Comparison of ENCODE assay signal across 8 cellular contexts in the genomic region with DNA sequence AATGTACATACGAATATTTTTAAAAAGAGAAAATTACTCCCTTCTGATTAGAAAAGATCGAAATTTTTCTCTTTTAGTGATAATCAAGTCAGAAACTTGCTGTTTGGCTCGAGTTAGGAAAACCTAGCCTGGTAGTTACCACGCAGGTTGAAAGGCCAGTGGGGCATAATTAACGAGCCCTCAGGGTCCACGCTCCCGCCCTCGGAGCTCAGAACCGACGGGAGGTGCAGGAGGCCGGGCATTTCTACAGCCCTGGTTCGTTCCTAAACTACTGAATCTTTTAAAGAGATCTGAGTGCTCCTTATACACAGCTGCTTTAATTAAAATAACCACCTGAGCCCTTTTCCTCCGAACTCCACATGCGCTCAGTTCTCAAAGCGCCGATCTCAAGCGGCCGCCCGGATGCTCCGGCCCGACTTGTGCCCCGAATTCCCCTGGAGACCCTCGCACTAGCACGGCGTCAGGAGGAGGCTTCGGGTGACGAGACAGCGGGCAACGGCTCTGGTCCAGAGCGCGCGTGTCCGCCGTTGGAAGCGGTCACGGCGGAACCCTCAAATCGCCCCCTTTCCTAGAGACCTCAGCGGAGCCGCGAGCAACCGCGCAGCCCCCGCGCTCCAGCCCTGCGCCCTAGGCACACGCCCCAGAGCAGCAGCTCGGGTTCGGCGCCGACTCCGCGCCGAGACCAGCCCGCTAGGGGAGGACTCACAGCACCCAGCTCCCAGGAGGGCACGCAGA. TPM values are rescaled to one million over a fixed set of nuclear protein-coding genes. Genes with fewer than 3 reads are reported as not detected.
DNase-seq lines count a peak whose midpoint lies in the region; ATAC-seq and TF ChIP-seq lines count a peak whose summit lies in the region.

No MANE protein-coding gene starts in this region.

- TF ChIP-seq EP300 in ovary (IDR thresholded peaks at IDR 0.05): no peak

- H3K9ac ChIP-seq in SK-N-MC (ENCODE audit: insufficient read length) (peak overlapping the region; percentile 95), fibroblast of lung (ENCODE audit: insufficient read depth, low read length) (peak overlapping the region; percentile 95)

- peak; percentile 0 for ATAC-seq in HG02870 (IDR thresholded peaks at IDR 0.05; ENCODE audit: unreplicated experiment)

- no peaks in the 10 kb centered on the region for H3K9me3 ChIP-seq in SK-N-MC (ENCODE audit: low read depth, low read length)
- H3K9me3 ChIP-seq in fibroblast of lung (ENCODE audit: control insufficient read depth, insufficient read depth, low read depth, low read length): no peaks in the 10 kb centered on the region
- no peaks in the 10 kb centered on the region for H3K9me3 ChIP-seq in ovary

- intact Hi-C loops in ovary (cut with DNase I): no loop called here

- no peak overlapping the region for H3K27ac ChIP-seq in SK-N-MC
- peak overlapping the region; percentile 94 for H3K27ac ChIP-seq in fibroblast of lung (ENCODE audit: insufficient read depth, low read length)
- peak overlapping the region; percentile 47 to 87 for H3K27ac ChIP-seq in ovary

- H3K4me2 ChIP-seq in fibroblast of lung (ENCODE audit: extremely low read depth, insufficient read depth, low read length): peak overlapping the region; percentile 81

- H3K27me3 ChIP-seq in fibroblast of lung (ENCODE audit: control insufficient read depth, insufficient read depth, low read length) (no peaks in the 10 kb centered on the region), ovary (no peaks in the 10 kb centered on the region)

- 1% methylated on average over 56 of the region's 56 CpGs for WGBS in ovary, 3 donors

- H3K79me2 ChIP-seq in fibroblast of lung (ENCODE audit: control insufficient read depth, insufficient read depth, low read length): peaks cover 39% of the 10 kb centered on the region

- H4K20me1 ChIP-seq in fibroblast of lung (ENCODE audit: control insufficient read depth, extremely low read depth, insufficient read depth, low read length): no peaks in the 10 kb centered on the region

- H3K4me3 ChIP-seq in SK-N-MC (peak overlapping the region; percentile 95), fibroblast of lung (replicated peaks in 1 of 4; ENCODE audit: control extremely low read depth in 1 of 4, insufficient read depth in 1 of 4, low read depth in 3 of 4, low read length in 4 of 4) (peak overlapping the region; percentile 69 to 98 (median 94)), ovary (peak overlapping the region; percentile 93)

- peak overlapping the region; percentile 90 for H2AFZ ChIP-seq in fibroblast of lung (ENCODE audit: low read length)

- H3K36me3 ChIP-seq in SK-N-MC (ENCODE audit: insufficient read depth, low read length) (peaks cover 24% of the 10 kb centered on the region), fibroblast of lung (ENCODE audit: control insufficient read depth, insufficient read depth, low read length) (no peaks in the 10 kb centered on the region), ovary (no peaks in the 10 kb centered on the region)

- no peak for TF ChIP-seq POLR2A in ovary (IDR thresholded peaks at IDR 0.05)

- DNase-seq in NCI-H526 (lab: John Stamatoyannopoulos, UW) (peak; percentile 6 to 55), NCI-H526 treated with DMSO at 0.1 percent for 48 hours (lab: John Stamatoyannopoulos, UW) (no peak), SK-N-MC (ENCODE audit: low read depth, low spot score) (no peak), fibroblast of lung (ENCODE audit: low read depth in 2 of 2) (no peak), ovary (no peak), G401 (ENCODE audit: low spot score) (no peak)
- no peak for DNase-seq in activated CD8-positive, alpha-beta memory T cell treated with anti-CD3 and anti-CD28 coated beads, Interleukin-2, amount 50 U/mL, for 48 hours

- TF ChIP-seq CTCF in fibroblast of lung (conservative IDR thresholded peaks at IDR 0.05 in 1 of 2, IDR thresholded peaks at IDR 0.05 in 1 of 2; ENCODE audit: low read depth in 1 of 2, low read length in 2 of 2): no peak
- no peak for TF ChIP-seq CTCF in ovary (IDR thresholded peaks at IDR 0.05)

- in situ Hi-C loops in G401 (cut with HindIII; ENCODE audit: low sequenced_read_pairs): no loop called here

- peaks cover 5% of the 10 kb centered on the region for H3K4me1 ChIP-seq in fibroblast of lung (ENCODE audit: control insufficient read depth, extremely low read depth, insufficient read depth, low read length)
- peaks cover 4% of the 10 kb centered on the region for H3K4me1 ChIP-seq in ovary (ENCODE audit: insufficient read depth)

RNA-seq across cellular contexts. Expression of a gene that starts 0.4 kb away (rescaled TPM):
- total RNA-seq in fibroblast of lung (13.1 and 23.3 TPM in 2 replicates), ovary (10 to 100 TPM; 35.1 to 53.4 (median 40.7) TPM)
- polyA plus RNA-seq in fibroblast of lung (5.6 and 8.8 TPM in 2 replicates), ovary (10 to 100 TPM; 16.6 to 23.0 TPM)
- 3.8 and 7.0 TPM in 2 replicates for polyA plus RNA-seq in fibroblast of lung (2012)
- 4.1 and 5.3 TPM in 2 replicates for polyA minus RNA-seq in fibroblast of lung (ENCODE audit: low replicate concordance)
- total RNA-seq in G401 (2014; rRNA removed; shearing (Covaris generic)): 12.1 and 20.9 TPM in 2 replicates

RNA-seq across cellular contexts. Expression of a gene that starts 0.5 kb away (rescaled TPM):
- 41.9 and 46.2 TPM in 2 replicates for total RNA-seq in fibroblast of lung
- 35.5 and 41.0 TPM in 2 replicates for polyA plus RNA-seq in fibroblast of lung
- 35.3 and 36.3 TPM in 2 replicates for polyA plus RNA-seq in fibroblast of lung (2012)
- 4.3 and 5.9 TPM in 2 replicates for polyA minus RNA-seq in fibroblast of lung (ENCODE audit: low replicate concordance)
- total RNA-seq in ovary: 10 to 100 TPM; 22.9 to 32.7 (median 27.9) TPM
- polyA plus RNA-seq in ovary: 10 to 100 TPM; 13.3 to 16.6 TPM
- total RNA-seq in G401 (2014; rRNA removed; shearing (Covaris generic)): 43.4 and 54.8 TPM in 2 replicates

RNA-seq across cellular contexts. Expression of a gene that starts 22.9 kb away (rescaled TPM):
- total RNA-seq in fibroblast of lung (15.5 and 15.7 TPM in 2 replicates), ovary (10 to 100 TPM; 59.3 to 94.1 (median 70.0) TPM)
- polyA plus RNA-seq in fibroblast of lung (15.7 and 20.8 TPM in 2 replicates), ovary (100 to 1,000 TPM in 1 of 2 donors, 10 to 100 TPM in 1; 37.9 to 102 TPM)
- 15.4 and 18.0 TPM in 2 replicates for polyA plus RNA-seq in fibroblast of lung (2012)
- polyA minus RNA-seq in fibroblast of lung (ENCODE audit: low replicate concordance): 1.1 and 3.0 TPM in 2 replicates
- 43.2 and 47.4 TPM in 2 replicates for total RNA-seq in G401 (2014; rRNA removed; shearing (Covaris generic))

RNA-seq across cellular contexts. Expression of a gene that starts 50.0 kb away (rescaled TPM):
- total RNA-seq in fibroblast of lung (0.83 and 1.0 TPM in 2 replicates), ovary (1 to 10 TPM; 2.0 to 4.6 (median 3.1) TPM)
- polyA plus RNA-seq in fibroblast of lung (0.42 and 0.49 TPM in 2 replicates), ovary (1 to 10 TPM; 1.7 to 2.9 TPM)
- 0.47 and 0.58 TPM in 2 replicates for polyA plus RNA-seq in fibroblast of lung (2012)
- polyA minus RNA-seq in fibroblast of lung (ENCODE audit: low replicate concordance): not detected in 2 replicates
- 0.37 and 1.6 TPM in 2 replicates for total RNA-seq in G401 (2014; rRNA removed; shearing (Covaris generic))

RNA-seq across cellular contexts. Expression of a gene that starts 50.0 kb away (rescaled TPM):
- total RNA-seq in fibroblast of lung (21.3 and 32.5 TPM in 2 replicates), ovary (10 to 100 TPM; 15.9 to 38.0 (median 27.0) TPM)
- polyA plus RNA-seq in fibroblast of lung (19.5 and 22.0 TPM in 2 replicates), ovary (10 to 100 TPM; 19.4 to 31.7 TPM)
- polyA plus RNA-seq in fibroblast of lung (2012): 15.8 and 16.9 TPM in 2 replicates
- polyA minus RNA-seq in fibroblast of lung (ENCODE audit: low replicate concordance): 6.2 and 17.1 TPM in 2 replicates
- 15.8 and 26.2 TPM in 2 replicates for total RNA-seq in G401 (2014; rRNA removed; shearing (Covaris generic))

Comparison
In these comparisons a context has a peak if more than half of its experiments do, and no peak if none do; other contexts are left out.
1. DNase-seq: peak in NCI-H526 (2 of 2); none in NCI-H526 treated with DMSO at 0.1 percent for 48 hours (single experiment), SK-N-MC (single experiment), fibroblast of lung (0 of 2), ovary (0 of 5), G401 (single experiment) and activated CD8-positive, alpha-beta memory T cell treated with anti-CD3 and anti-CD28 coated beads, Interleukin-2, amount 50 U/mL, for 48 hours (single experiment).
2. Peak in every context shown above with its lines, with median percentiles within 50 percentile points of each other: H3K4me3 ChIP-seq.